31 cellular contexts compared by ENCODE assay signal in genomic region chr5:6724321-6724929, GRCh38. TPM values are rescaled to one million over a fixed set of nuclear protein-coding genes. Genes with fewer than 3 reads are reported as not detected.
DNase-seq lines count a peak whose midpoint lies in the region; ATAC-seq and TF ChIP-seq lines count a peak whose summit lies in the region.
"Had no signal": no experiment of that assay in that cellular context is flagged by ENCODE, and none has a peak within 500 bp of the region (broad histone marks: within the 10 kb centered on the region; RNA-seq: fewer than 3 reads in every experiment).

No MANE protein-coding gene starts in this region.

- peak overlapping the region; percentile 3 for H3K27ac Mint-ChIP-seq in activated CD4-positive, alpha-beta T cell treated with anti-CD3 and anti-CD28 coated beads, Interleukin-2, amount 10 ng/mL, durations not matched to agents 24 days and 14 days
- peak overlapping the region; percentile 41 for H3K27ac Mint-ChIP-seq in central memory CD8-positive, alpha-beta T cell (ENCODE audit: low read depth)
- peak overlapping the region; percentile 60 for H3K27ac Mint-ChIP-seq in stimulated activated effector memory CD8-positive, alpha-beta T cell treated with anti-CD3 and anti-CD28 coated beads, Interleukin-12 subunit alpha, Interleukin-12 subunit beta, amount 100 ng/mL, for 72 hours
- H3K27ac Mint-ChIP-seq: activated CD8-positive, alpha-beta memory T cell treated with anti-CD3 and anti-CD28 coated beads, Interleukin-2, amount 10 ng/mL, durations not matched to agents 7 days and 5 days; IgD-negative memory B cell had no signal

- no peak overlapping the region for H3K4me3 ChIP-seq in PC-3 (ENCODE audit: low read length)
- H3K4me3 ChIP-seq: mucosa of descending colon, skin epidermis had no signal

- POLR2A ChIA-PET in PC-3 (lab: Charles Lee; ENCODE audit: unreplicated experiment): no interaction called here

- H3K4me3 Mint-ChIP-seq in activated CD4-positive, alpha-beta T cell treated with anti-CD3 and anti-CD28 coated beads, Interleukin-2, amount 10 ng/mL, durations not matched to agents 24 days and 14 days: no peak overlapping the region
- H3K4me3 Mint-ChIP-seq in central memory CD8-positive, alpha-beta T cell: no peak overlapping the region
- no peak overlapping the region for H3K4me3 Mint-ChIP-seq in stimulated activated effector memory CD8-positive, alpha-beta T cell treated with anti-CD3 and anti-CD28 coated beads, Interleukin-12 subunit alpha, Interleukin-12 subunit beta, amount 100 ng/mL, for 72 hours
- H3K4me3 Mint-ChIP-seq: activated CD8-positive, alpha-beta memory T cell treated with anti-CD3 and anti-CD28 coated beads, Interleukin-2, amount 10 ng/mL, durations not matched to agents 7 days and 5 days; activated T-cell treated with anti-CD3 and anti-CD28 coated beads, Interleukin-2, amount 50 U/mL, for 72 hours; H9; natural killer cell treated with Interleukin-12 subunit alpha and Interleukin-12 subunit beta and Interleukin-15 and Interleukin-18, amount 100 ng/mL, for 72 hours had no signal

- no peak for TF ChIP-seq CTCF in PC-3 (conservative IDR thresholded peaks at IDR 0.05; ENCODE audit: low read depth, low read length)

- intact Hi-C loops in activated CD4-positive, alpha-beta T cell treated with anti-CD3 and anti-CD28 coated beads, Interleukin-2, amount 10 ng/mL, durations not matched to agents 24 days and 14 days (cut with micrococcal nuclease): no loop called here
- intact Hi-C loops in PC-3 (cut with micrococcal nuclease): no loop called here

- CTCF ChIA-PET in PC-3 (lab: Charles Lee): no interaction called here

- no peaks in the 10 kb centered on the region for H3K9me3 Mint-ChIP-seq in activated CD4-positive, alpha-beta T cell treated with anti-CD3 and anti-CD28 coated beads, Interleukin-2, amount 10 ng/mL, durations not matched to agents 24 days and 14 days
- H3K9me3 Mint-ChIP-seq in central memory CD8-positive, alpha-beta T cell: no peaks in the 10 kb centered on the region
- no peaks in the 10 kb centered on the region for H3K9me3 Mint-ChIP-seq in stimulated activated effector memory CD8-positive, alpha-beta T cell treated with anti-CD3 and anti-CD28 coated beads, Interleukin-12 subunit alpha, Interleukin-12 subunit beta, amount 100 ng/mL, for 72 hours
- H3K9me3 Mint-ChIP-seq: activated T-cell treated with anti-CD3 and anti-CD28 coated beads, Interleukin-2, amount 50 U/mL, for 72 hours; CD8-positive, alpha-beta memory T cell; H9; IgD-negative memory B cell; immature natural killer cell; natural killer cell treated with Interleukin-12 subunit alpha and Interleukin-12 subunit beta and Interleukin-15 and Interleukin-18, amount 100 ng/mL, for 72 hours had no signal

- no peaks in the 10 kb centered on the region for H3F3A ChIP-seq in PC-3 (ENCODE audit: low read length, unreplicated experiment)

- no peaks in the 10 kb centered on the region for H3K27me3 Mint-ChIP-seq in activated CD4-positive, alpha-beta T cell treated with anti-CD3 and anti-CD28 coated beads, Interleukin-2, amount 10 ng/mL, durations not matched to agents 24 days and 14 days
- H3K27me3 Mint-ChIP-seq in central memory CD8-positive, alpha-beta T cell: no peaks in the 10 kb centered on the region
- H3K27me3 Mint-ChIP-seq: activated CD8-positive, alpha-beta memory T cell treated with anti-CD3 and anti-CD28 coated beads, Interleukin-2, amount 10 ng/mL, durations not matched to agents 7 days and 5 days; natural killer cell treated with Interleukin-12 subunit alpha and Interleukin-12 subunit beta and Interleukin-15 and Interleukin-18, amount 100 ng/mL, for 72 hours had no signal

- H3K4me1 ChIP-seq in PC-3 (ENCODE audit: insufficient read depth, low read length): no peaks in the 10 kb centered on the region; the same call in 1 of the 2 replicates

- no peak overlapping the region for H3K4me2 ChIP-seq in PC-3 (ENCODE audit: low read length)

- H3K4me1 Mint-ChIP-seq in activated CD4-positive, alpha-beta T cell treated with anti-CD3 and anti-CD28 coated beads, Interleukin-2, amount 10 ng/mL, durations not matched to agents 24 days and 14 days: peaks cover 69% of the 10 kb centered on the region
- H3K4me1 Mint-ChIP-seq in central memory CD8-positive, alpha-beta T cell: peaks cover 93% of the 10 kb centered on the region
- peaks cover 95% of the 10 kb centered on the region for H3K4me1 Mint-ChIP-seq in stimulated activated effector memory CD8-positive, alpha-beta T cell treated with anti-CD3 and anti-CD28 coated beads, Interleukin-12 subunit alpha, Interleukin-12 subunit beta, amount 100 ng/mL, for 72 hours

- peaks cover 37% of the 10 kb centered on the region for H3K36me3 Mint-ChIP-seq in activated CD4-positive, alpha-beta T cell treated with anti-CD3 and anti-CD28 coated beads, Interleukin-2, amount 10 ng/mL, durations not matched to agents 24 days and 14 days (ENCODE audit: low read depth)
- H3K36me3 Mint-ChIP-seq in central memory CD8-positive, alpha-beta T cell (ENCODE audit: insufficient read depth): peaks cover 19% of the 10 kb centered on the region
- H3K36me3 Mint-ChIP-seq in stimulated activated effector memory CD8-positive, alpha-beta T cell treated with anti-CD3 and anti-CD28 coated beads, Interleukin-12 subunit alpha, Interleukin-12 subunit beta, amount 100 ng/mL, for 72 hours: peaks cover 61% of the 10 kb centered on the region
- H3K36me3 Mint-ChIP-seq: IgD-negative memory B cell; natural killer cell treated with Interleukin-12 subunit alpha and Interleukin-12 subunit beta and Interleukin-15 and Interleukin-18, amount 100 ng/mL, for 72 hours had no signal

- H3K27me3 ChIP-seq in PC-3 (ENCODE audit: low read length): no peaks in the 10 kb centered on the region

- peaks cover 21% of the 10 kb centered on the region; the same call in 1 of the 2 replicates for H3K36me3 ChIP-seq in PC-3 (ENCODE audit: low read depth, low read length)

- no peaks in the 10 kb centered on the region for H3K9me2 ChIP-seq in PC-3 (replicated peaks; ENCODE audit: low read length)

- ATAC-seq in PC-3 (no peak), GM21447 (IDR thresholded peaks at IDR 0.05; ENCODE audit: unreplicated experiment) (no peak), HG02970 (IDR thresholded peaks at IDR 0.05; ENCODE audit: low FRiP score, unreplicated experiment) (no peak)
- no peak for ATAC-seq in central memory CD8-positive, alpha-beta T cell (replicated peaks; ENCODE audit: extremely low read depth, poor library complexity, severe bottlenecking)
- ATAC-seq in stimulated activated effector memory CD8-positive, alpha-beta T cell treated with anti-CD3 and anti-CD28 coated beads, Interleukin-12 subunit alpha, Interleukin-12 subunit beta, amount 100 ng/mL, for 72 hours: no peak
- ATAC-seq: activated CD8-positive, alpha-beta memory T cell treated with anti-CD3 and anti-CD28 coated beads, Interleukin-2, amount 10 ng/mL, durations not matched to agents 7 days and 5 days; activated T-cell treated with anti-CD3 and anti-CD28 coated beads, Interleukin-2, amount 50 U/mL, for 72 hours; left colon; mucosa of descending colon; natural killer cell treated with Interleukin-12 subunit alpha and Interleukin-12 subunit beta and Interleukin-15 and Interleukin-18, amount 100 ng/mL, for 72 hours had no signal

- H3K9ac ChIP-seq in PC-3 (ENCODE audit: low read length): no peak overlapping the region

- no peak for DNase-seq in activated CD4-positive, alpha-beta T cell treated with anti-CD3 and anti-CD28 coated beads, Interleukin-2, amount 10 ng/mL, durations not matched to agents 24 days and 14 days
- DNase-seq in activated CD4-positive, alpha-beta T cell treated with anti-CD3 and anti-CD28 coated beads, Interleukin-2, amount 50 U/mL, for 4 hours: no peak
- peak; percentile 28 for DNase-seq in PC-3
- no peak for DNase-seq in central memory CD8-positive, alpha-beta T cell (ENCODE audit: low spot score in 2 of 2)
- no peak for DNase-seq in stimulated activated effector memory CD8-positive, alpha-beta T cell treated with anti-CD3 and anti-CD28 coated beads, Interleukin-12 subunit alpha, Interleukin-12 subunit beta, amount 100 ng/mL, for 72 hours (ENCODE audit: low spot score in 2 of 2)
- DNase-seq in substantia nigra (lab: John Stamatoyannopoulos, UW): no peak
- DNase-seq: 8988T; activated CD4-positive, alpha-beta T cell treated with anti-CD3 and anti-CD28 coated beads, Interleukin-2, amount 50 U/mL, for 1 hour; activated CD8-positive, alpha-beta memory T cell treated with anti-CD3 and anti-CD28 coated beads, Interleukin-2, amount 10 ng/mL, durations not matched to agents 7 days and 5 days; activated naive CD4-positive, alpha-beta T cell treated with Interleukin-2 at 50 U/mL for 16 hours; activated T-cell treated with anti-CD3 and anti-CD28 coated beads, Interleukin-2, amount 50 U/mL, for 72 hours; amniotic stem cell; CD8-positive, alpha-beta memory T cell; DMS 273 treated with DMSO at 0.1 percent for 48 hours; H9; hippocampal formation; immature natural killer cell; left colon; mucosa of descending colon; NCI-H1092 treated with DMSO at 0.1 percent for 48 hours; NCI-H1694 treated with DMSO at 0.1 percent for 48 hours; NCI-H446 treated with DMSO at 0.1 percent for 48 hours; NCI-H774; stimulated activated naive CD4-positive, alpha-beta T cell treated with Interleukin-2 at 50 U/mL for 16 hours; T1000 had no signal

- H3K79me2 ChIP-seq in PC-3 (ENCODE audit: low read length): peaks cover 99% of the 10 kb centered on the region

- H3K27ac ChIP-seq in PC-3 (ENCODE audit: low read length) (no peak overlapping the region), substantia nigra (ENCODE audit: low read depth, low read length, poor library complexity, severe bottlenecking) (no peak overlapping the region)
- H3K27ac ChIP-seq: skin epidermis, VCaP had no signal

- no peak overlapping the region for H2AFZ ChIP-seq in PC-3 (ENCODE audit: low read length)

- no TSS peak for BruUV-seq in PC-3 (replicated peaks; lab: Mats Ljungman, UMichigan)

- H4K20me1 ChIP-seq in PC-3 (ENCODE audit: low read length): peaks cover 80% of the 10 kb centered on the region

- H3K9me3 ChIP-seq in PC-3 (ENCODE audit: low read length): no peaks in the 10 kb centered on the region
- H3K9me3 ChIP-seq: mucosa of descending colon had no signal

RNA-seq across cellular contexts. Expression of gene TENT4A, which starts 11.2 kb away (rescaled TPM):
- total RNA-seq in activated CD4-positive, alpha-beta T cell treated with anti-CD3 and anti-CD28 coated beads, Interleukin-2, amount 10 ng/mL, durations not matched to agents 24 days and 14 days: 38.8 and 43.4 TPM in 2 replicates
- 39.3 and 42.4 TPM in 2 replicates for total RNA-seq in PC-3 (2014; rRNA removed)

Comparison
In these comparisons a context has a peak if more than half of its experiments do, and no peak if none do; other contexts are left out.
1. H3K27ac Mint-ChIP-seq: peak in every context shown above with its lines; median percentile 60 in stimulated activated effector memory CD8-positive, alpha-beta T cell treated with anti-CD3 and anti-CD28 coated beads, Interleukin-12 subunit alpha, Interleukin-12 subunit beta, amount 100 ng/mL, for 72 hours; 41 in central memory CD8-positive, alpha-beta T cell; 3 in activated CD4-positive, alpha-beta T cell treated with anti-CD3 and anti-CD28 coated beads, Interleukin-2, amount 10 ng/mL, durations not matched to agents 24 days and 14 days.